In the genomic region with DNA sequence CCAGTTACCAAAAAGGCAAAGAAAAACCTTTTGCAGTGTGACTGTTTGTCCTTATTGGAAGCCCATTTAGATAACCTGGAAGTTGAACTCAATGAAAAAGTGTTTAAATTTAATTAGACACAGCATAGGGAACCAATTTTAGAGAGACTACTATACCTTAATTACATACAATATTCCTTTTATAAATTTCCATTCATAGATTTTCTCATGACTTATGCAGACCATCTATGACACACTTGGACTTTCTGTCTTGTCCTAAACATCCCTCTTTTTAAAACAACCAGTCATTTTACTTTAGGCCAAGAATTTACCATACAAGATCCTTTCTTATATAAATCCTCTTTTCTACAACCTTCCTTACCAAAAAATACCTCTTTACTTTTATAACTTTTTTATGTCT, we compare ENCODE assay signal across 23 cellular contexts.
"Had no signal": no experiment of that assay in that cellular context is flagged by ENCODE, and none has a peak within 500 bp of the region (broad histone marks: within the 10 kb centered on the region; RNA-seq: fewer than 3 reads in every experiment).

No MANE protein-coding gene starts in this region.

- ATAC-seq: activated T-cell treated with anti-CD3 and anti-CD28 coated beads, Interleukin-2, amount 50 U/mL, for 4 hours; heart left ventricle; left colon; mucosa of descending colon; right cardiac atrium; WTC11 had no signal

- H3K9ac ChIP-seq: parathyroid adenoma had no signal

- H3K4me1 ChIP-seq: parathyroid adenoma, upper lobe of left lung had no signal

- H3K79me2 ChIP-seq: parathyroid adenoma had no signal

- DNase-seq: activated CD4-positive, alpha-beta T cell treated with anti-CD3 and anti-CD28 coated beads, Interleukin-2, amount 50 U/mL, for 4 hours; activated CD8-positive, alpha-beta memory T cell treated with anti-CD3 and anti-CD28 coated beads for 24 hours; activated CD8-positive, alpha-beta memory T cell treated with anti-CD3 and anti-CD28 coated beads, Interleukin-2, amount 50 U/mL, for 4 hours; activated naive CD4-positive, alpha-beta T cell treated with anti-CD3 and anti-CD28 coated beads for 36 hours; activated naive CD8-positive, alpha-beta T cell treated with anti-CD3 and anti-CD28 coated beads, Interleukin-2, amount 10 ng/mL, durations not matched to agents 7 days and 5 days; activated T-cell treated with anti-CD3 and anti-CD28 coated beads, Interleukin-2, amount 50 U/mL, for 4 hours; amniotic stem cell; cerebellar nuclear complex; heart left ventricle; islet precursor cell; left colon; mesenchymal stem cell; mucosa of descending colon; nephron progenitor cell; right cardiac atrium; stimulated activated CD4-positive, alpha-beta T cell treated with anti-CD3 and anti-CD28 coated beads, Interleukin-4, amount 100 ng/mL, for 24 hours; stimulated activated naive CD4-positive, alpha-beta T cell treated with Interleukin-2 at 50 U/mL for 16 hours; T1000; upper lobe of left lung had no signal

- H3K36me3 ChIP-seq: heart left ventricle, thoracic aorta, upper lobe of left lung had no signal

- H3K27me3 ChIP-seq: heart left ventricle, upper lobe of left lung had no signal

- H3K27ac ChIP-seq: coronary artery, heart left ventricle, parathyroid adenoma, thoracic aorta, upper lobe of left lung had no signal

- H3K4me3 ChIP-seq: coronary artery, heart left ventricle, mucosa of descending colon, thoracic aorta, upper lobe of left lung had no signal
